In the genomic region with DNA sequence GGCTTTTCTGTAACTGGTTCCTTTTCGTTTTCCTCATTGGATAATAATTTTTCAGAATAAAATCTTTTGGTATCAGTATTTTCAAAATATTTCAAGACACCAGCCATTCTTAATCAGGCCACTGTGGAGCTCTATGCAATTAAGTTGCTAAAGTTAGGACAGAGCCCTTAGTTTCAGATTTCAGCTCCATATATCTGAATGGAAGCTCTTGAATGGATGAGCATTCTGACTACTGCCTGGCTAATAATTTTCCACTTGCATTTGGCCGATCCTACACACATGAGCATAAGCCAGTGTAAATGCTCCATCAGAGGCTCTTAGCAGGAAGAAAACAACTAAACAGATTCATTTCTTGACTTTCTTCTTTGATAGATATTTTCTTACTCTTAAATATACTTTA, we compare ENCODE assay signal across 17 cellular contexts.
DNase-seq lines count a peak whose midpoint lies in the region; ATAC-seq, FAIRE-seq and TF ChIP-seq lines count a peak whose summit lies in the region.
"Had no signal": no experiment of that assay in that cellular context is flagged by ENCODE, and none has a peak within 500 bp of the region (broad histone marks: within the 10 kb centered on the region; RNA-seq: fewer than 3 reads in every experiment).

No MANE protein-coding gene starts in this region.

- H3K9ac ChIP-seq in HepG2 (ENCODE audit: insufficient read depth, low read depth, low read length), result no peak overlapping the region

- H3K27ac Mint-ChIP-seq in nephron (peak overlapping the region; percentile 72 to 82 (median 82)), immature natural killer cell (no peak overlapping the region)
- H3K27ac Mint-ChIP-seq: CD8-positive, alpha-beta T cell; T-helper 17 cell had no signal

- H3K36me3 ChIP-seq in HepG2 (replicated peaks in 1 of 2; ENCODE audit: control insufficient read depth in 1 of 2, insufficient read depth in 2 of 2, low read length in 2 of 2) (no peaks in the 10 kb centered on the region), right lobe of liver (no peaks in the 10 kb centered on the region)
- H3K36me3 ChIP-seq: gastroesophageal sphincter, HAP-1, prostate gland had no signal

- ATAC-seq in HepG2 (no peak), right lobe of liver (no peak), HG03135 (IDR thresholded peaks at IDR 0.05; ENCODE audit: unreplicated experiment) (no peak)
- ATAC-seq: CD8-positive, alpha-beta T cell; gastroesophageal sphincter; T-helper 17 cell had no signal

- peaks cover 16% of the 10 kb centered on the region for H3K27me3 Mint-ChIP-seq in nephron (ENCODE audit: low read depth)
- peaks cover 4 to 9% (median 8%) of the 10 kb centered on the region in 3 donors for H3K27me3 Mint-ChIP-seq in immature natural killer cell (ENCODE audit: low read depth in 3 of 3)

- H3K4me3 ChIP-seq in HepG2 (replicated peaks in 1 of 3; ENCODE audit: insufficient read depth in 1 of 3, low read depth in 2 of 3, low read length in 3 of 3) (no peak overlapping the region), right lobe of liver (no peak overlapping the region), choroid plexus epithelial cell (ENCODE audit: low read depth, low read length) (no peak overlapping the region)
- H3K4me3 ChIP-seq: HAP-1, prostate gland had no signal

- 3% methylated on average over 2 of the region's 2 CpGs for WGBS in HepG2 (ENCODE audit: low lambda C conversion rate)
- WGBS in right lobe of liver (ENCODE audit: insufficient coverage, low coverage, low lambda C conversion rate, missing lambda C conversion rate), result 40% methylated on average over 2 of the region's 2 CpGs

- H3K27me3 ChIP-seq in HepG2 (ENCODE audit: control insufficient read depth in 1 of 2, insufficient read depth in 2 of 2, low read length in 2 of 2), result peaks cover 0 to 10% of the 10 kb centered on the region in 2 experiments; a peak in 3 of 5 replicates
- no peaks in the 10 kb centered on the region for H3K27me3 ChIP-seq in right lobe of liver

- H3K4me3 Mint-ChIP-seq in nephron (peak overlapping the region; percentile 62 to 75 (median 73)), immature natural killer cell (peak overlapping the region in 1 of 5 donors; percentile 80)

- intact Hi-C loops in HepG2 (cut with micrococcal nuclease; ENCODE audit: unreplicated experiment) (loop anchor here (5.0 to 10.0 kb wide), 2 partner anchors 202 to 709 kb away; no protein-coding TSS in a partner anchor), right lobe of liver (cut with DNase I) (loop anchor here in 1 of 2 donors (10.0 kb wide), 1 partner anchor 318 kb away; the partner anchor contains the start of gene PDGFRA)

- no peaks in the 10 kb centered on the region for H3K9me3 ChIP-seq in HepG2 (ENCODE audit: low read length)
- H3K9me3 ChIP-seq in right lobe of liver, result no peaks in the 10 kb centered on the region
- H3K9me3 ChIP-seq: gastroesophageal sphincter, HAP-1, prostate gland had no signal

- H3K36me3 Mint-ChIP-seq in nephron (ENCODE audit: low read depth), result no peaks in the 10 kb centered on the region
- no peaks in the 10 kb centered on the region for H3K36me3 Mint-ChIP-seq in immature natural killer cell
- H3K36me3 Mint-ChIP-seq: CD8-positive, alpha-beta T cell had no signal

- TF ChIP-seq RAD21 in HepG2 (CRISPR knock-in tag; IDR thresholded peaks at IDR 0.05), result no peak

- CTCF ChIA-PET in HepG2 (lab: Yijun Ruan, JAX; ENCODE audit: low intra/inter-chr PET ratio, low total read pairs), result no interaction called here

- POLR2A ChIA-PET in HepG2 (lab: Yijun Ruan, JAX), result no interaction called here

- TF ChIP-seq CTCF in HepG2 (CRISPR knock-in tag; IDR thresholded peaks at IDR 0.05), result no peak
- no peak for TF ChIP-seq CTCF in right lobe of liver (IDR thresholded peaks at IDR 0.05)
- no peak for TF ChIP-seq CTCF in choroid plexus epithelial cell (conservative IDR thresholded peaks at IDR 0.05; ENCODE audit: low read depth, low read length)
- TF ChIP-seq CTCF in nephron (IDR thresholded peaks at IDR 0.05; ENCODE audit: unreplicated experiment in 3 of 3), result no peak

- no peaks in the 10 kb centered on the region for H3K79me2 ChIP-seq in HepG2 (ENCODE audit: insufficient read depth, low read length)

- H3K9me3 Mint-ChIP-seq in nephron (no peaks in the 10 kb centered on the region), immature natural killer cell (no peaks in the 10 kb centered on the region)
- H3K9me3 Mint-ChIP-seq: CD8-positive, alpha-beta T cell had no signal

- in situ Hi-C loops in HepG2 (cut with HindIII; ENCODE audit: extremely low pct_ligation_motif_present, low pct_unique_long_range_greater_than_20kb), result loop anchor here (10.0 to 25.0 kb wide), 2 partner anchors 318 to 894 kb away; partner anchors contain the start of gene PDGFRA

- TF ChIP-seq EP300 in HepG2 (IDR thresholded peaks at IDR 0.05; ENCODE audit: low read depth in 2 of 2, low read length in 2 of 2) (no peak), HepG2 (CRISPR knock-in tag; IDR thresholded peaks at IDR 0.05; ENCODE audit: borderline replicate concordance) (no peak)

- peaks cover 41% of the 10 kb centered on the region for H3K4me1 Mint-ChIP-seq in nephron
- H3K4me1 Mint-ChIP-seq in immature natural killer cell, result peaks cover 15 to 21% of the 10 kb centered on the region in 2 donors

- H2AFZ ChIP-seq in HepG2 (ENCODE audit: low read length), result no peak overlapping the region

- TF ChIP-seq POLR2A in HepG2 (IDR thresholded peaks at IDR 0.05; ENCODE audit: insufficient read depth in 1 of 2, low read depth in 2 of 2, low read length in 2 of 2) (no peak), right lobe of liver (IDR thresholded peaks at IDR 0.05) (no peak)

- H4K20me1 ChIP-seq in HepG2 (ENCODE audit: insufficient read depth, low read length), result no peaks in the 10 kb centered on the region

- H3K4me1 ChIP-seq in HepG2 (ENCODE audit: insufficient read depth, low read length), result peaks cover 41% of the 10 kb centered on the region
- peaks cover 0 to 6% (median 0%) of the 10 kb centered on the region in 4 donors for H3K4me1 ChIP-seq in right lobe of liver
- H3K4me1 ChIP-seq: prostate gland had no signal

- H3K27ac ChIP-seq in HepG2 (ENCODE audit: extremely low read length, insufficient read depth, low read length) (no peak overlapping the region), right lobe of liver (no peak overlapping the region)
- H3K27ac ChIP-seq: prostate gland had no signal

- no peak for FAIRE-seq in HepG2 (lab: Jason Lieb, UNC)
- no peak for FAIRE-seq in RCC 7860 (lab: Jason Lieb, UNC)
- FAIRE-seq: endometrium, HTR-8/SVneo had no signal

- no TSS peak for BruUV-seq in HepG2 (replicated peaks; lab: Mats Ljungman, UMichigan)

- H3K4me2 ChIP-seq in HepG2 (ENCODE audit: low read depth, low read length), result peak overlapping the region; percentile 89; the same call in 1 of the 2 replicates

- DNase-seq in HepG2 (ENCODE audit: low spot score) (no peak), right lobe of liver (no peak), choroid plexus epithelial cell (ENCODE audit: low read depth) (peak; percentile 30), RCC 7860 (ENCODE audit: low spot score) (no peak), immature natural killer cell (no peak)
- no peak for DNase-seq in NK-92 treated with Interleukin-12 subunit alpha and Interleukin-12 subunit beta, amount 100 ng/mL, for 24 hours (lab: John Stamatoyannopoulos, UW)
- DNase-seq: CD8-positive, alpha-beta T cell; NCI-H187; stimulated activated naive CD4-positive, alpha-beta T cell; T-helper 17 cell had no signal

TF ChIP-seq in HepG2, 621 proteins besides CTCF, POLR2A, EP300 and RAD21:
- no peak for TF ChIP-seq IKZF1 (IDR thresholded peaks at IDR 0.05)
- TF ChIP-seq CENPBD1 (CRISPR knock-in tag; IDR thresholded peaks at IDR 0.05; ENCODE audit: borderline replicate concordance, low read depth), result no peak
- no peak for TF ChIP-seq KLF15 (CRISPR knock-in tag; IDR thresholded peaks at IDR 0.05; ENCODE audit: borderline replicate concordance)
- no peak for TF ChIP-seq MTA1 (CRISPR knock-in tag; IDR thresholded peaks at IDR 0.05; ENCODE audit: borderline replicate concordance)
- TF ChIP-seq ZNF782 (CRISPR knock-in tag; IDR thresholded peaks at IDR 0.05; ENCODE audit: borderline replicate concordance), result no peak
- TF ChIP-seq ZNF589 (CRISPR knock-in tag; conservative IDR thresholded peaks at IDR 0.05), result no peak

Comparison
In these comparisons a context has a peak if more than half of its experiments do, and no peak if none do; other contexts are left out.
1. H3K27ac Mint-ChIP-seq: peak in nephron (3 of 3); none in immature natural killer cell (0 of 6).